In genomic region chr6:136501514-136501913, GRCh38 we compare ENCODE assay signal across 1 cellular context.
TF ChIP-seq lines count a peak whose summit lies in the region.

No MANE protein-coding gene starts in this region.

TF ChIP-seq in SK-N-SH, 30 proteins besides CTCF, POLR2A, EP300 and RAD21 (continued from another document):
- TF ChIP-seq PBX3 (IDR thresholded peaks at IDR 0.05), result no peak
- TF ChIP-seq ELF1 (IDR thresholded peaks at IDR 0.05), result no peak
- TF ChIP-seq TEAD4 (IDR thresholded peaks at IDR 0.05; ENCODE audit: borderline replicate concordance, insufficient read depth), result no peak
- no peak for TF ChIP-seq ZBTB33 (IDR thresholded peaks at IDR 0.05; ENCODE audit: borderline replicate concordance, low read depth)
- no peak for TF ChIP-seq FOXJ3 (CRISPR knock-in tag; IDR thresholded peaks at IDR 0.05)
